10 cellular contexts compared by ENCODE assay signal in genomic region chr2:96413067-96413722, GRCh38.
DNase-seq lines count a peak whose midpoint lies in the region; ATAC-seq and TF ChIP-seq lines count a peak whose summit lies in the region.
"Had no signal": no experiment of that assay in that cellular context is flagged by ENCODE, and none has a peak within 500 bp of the region (broad histone marks: within the 10 kb centered on the region; RNA-seq: fewer than 3 reads in every experiment).

No MANE protein-coding gene starts in this region.

- H3K4me2 ChIP-seq in H9 (ENCODE audit: insufficient read depth, insufficient read length, low read length): no peak overlapping the region

- no peak overlapping the region for H3T11ph ChIP-seq in H9 (ENCODE audit: low read length)

- no peak overlapping the region for H2AFZ ChIP-seq in H9 (ENCODE audit: low read length)

- no peak overlapping the region for H3K9ac ChIP-seq in H9 (ENCODE audit: extremely low read depth, insufficient read length, low read length)

- no peak for TF ChIP-seq POLR2A in gastrocnemius medialis (IDR thresholded peaks at IDR 0.05)

- no peak overlapping the region for H2BK12ac ChIP-seq in H9 (ENCODE audit: insufficient read length, low read depth, low read length)

- H4K20me1 ChIP-seq in H9 (ENCODE audit: control insufficient read depth, insufficient read depth, insufficient read length): no peaks in the 10 kb centered on the region

- H2BK5ac ChIP-seq in H9 (ENCODE audit: insufficient read length, low read length): no peak overlapping the region

- no peak overlapping the region for H3K56ac ChIP-seq in H9 (ENCODE audit: insufficient read length, low read depth, low read length)

- H3K9me3 ChIP-seq in gastrocnemius medialis (no peaks in the 10 kb centered on the region), H9 (ENCODE audit: control insufficient read depth, low read depth, low read length) (no peaks in the 10 kb centered on the region)

- peaks cover 4% of the 10 kb centered on the region for H3K36me3 Mint-ChIP-seq in activated CD4-positive, alpha-beta T cell treated with anti-CD3 and anti-CD28 coated beads, Interleukin-2, amount 10 ng/mL, durations not matched to agents 7 days and 5 days (ENCODE audit: low read depth)
- H3K36me3 Mint-ChIP-seq in H9 (ENCODE audit: insufficient read depth in 1 of 3, low read depth in 3 of 3): peaks cover 0 to 2% (median 0%) of the 10 kb centered on the region in 3 experiments; a peak in 2 of 7 replicates

- ATAC-seq in gastrocnemius medialis (peak; percentile 91 to 96), HG02970 (IDR thresholded peaks at IDR 0.05; ENCODE audit: low FRiP score, unreplicated experiment) (no peak)

- no CpG with 5 or more reads among the region's 7 CpGs for WGBS in H9 (ENCODE audit: extremely low coverage, insufficient read length, low lambda C conversion rate)

- no peak overlapping the region for H3K14ac ChIP-seq in H9 (ENCODE audit: insufficient read depth, low read length)

- peak overlapping the region; percentile 77 to 88 (median 84) for H3K27ac ChIP-seq in gastrocnemius medialis
- no peak overlapping the region for H3K27ac ChIP-seq in H9 (ENCODE audit: insufficient read length, low read depth, low read length)

- H3K79me1 ChIP-seq in H9 (ENCODE audit: insufficient read depth, low read depth, low read length, poor library complexity, severe bottlenecking): no peaks in the 10 kb centered on the region

- no peaks in the 10 kb centered on the region for H3K79me2 ChIP-seq in H9 (ENCODE audit: insufficient read depth, low read length)

- H3K27me3 Mint-ChIP-seq in activated CD4-positive, alpha-beta T cell treated with anti-CD3 and anti-CD28 coated beads, Interleukin-2, amount 10 ng/mL, durations not matched to agents 7 days and 5 days: no peaks in the 10 kb centered on the region
- peaks cover 10% of the 10 kb centered on the region for H3K27me3 Mint-ChIP-seq in H9 (ENCODE audit: low read depth)

- no peak overlapping the region for H4K91ac ChIP-seq in H9 (ENCODE audit: insufficient read length, low read depth, low read length)

- intact Hi-C loops in gastrocnemius medialis (cut with DNase I; ENCODE audit: low total_unique reads): loop anchor here (1.0 kb wide), 1 partner anchor 18 kb away; no protein-coding TSS in a partner anchor

- H2AK5ac ChIP-seq in H9 (ENCODE audit: insufficient read length, low read length): no peak overlapping the region

- peak; percentile 41 for DNase-seq in DMS153 (lab: John Stamatoyannopoulos, UW)
- peak; percentile 45 for DNase-seq in OCI-M1 (lab: John Stamatoyannopoulos, UW)
- peak; percentile 24 for DNase-seq in fibroblast of peridontal ligament (ENCODE audit: extremely low read depth)
- DNase-seq in gastrocnemius medialis: peak; percentile 29 to 76
- no peak for DNase-seq in stimulated activated CD4-positive, alpha-beta T cell treated with anti-CD3 and anti-CD28 coated beads, Interleukin-4, amount 100 ng/mL, for 24 hours
- DNase-seq in activated CD4-positive, alpha-beta T cell treated with anti-CD3 and anti-CD28 coated beads, Interleukin-2, amount 10 ng/mL, durations not matched to agents 7 days and 5 days: no peak
- no peak for DNase-seq in H9
- DNase-seq: activated gamma-delta T cell, H7 had no signal

- H3K4me1 ChIP-seq in gastrocnemius medialis (peaks cover 0 to 7% of the 10 kb centered on the region in 2 donors), H9 (ENCODE audit: insufficient read depth, low read length) (peaks cover 3% of the 10 kb centered on the region; the same call in 1 of the 2 replicates)

- H4K5ac ChIP-seq in H9 (ENCODE audit: insufficient read length, low read depth, low read length): no peak overlapping the region

- H3K18ac ChIP-seq in H9 (ENCODE audit: insufficient read length, low read depth, low read length): no peak overlapping the region

- H3K4me3 ChIP-seq in gastrocnemius medialis: peak overlapping the region; percentile 52 to 69 (median 66)

- H2BK15ac ChIP-seq in H9 (ENCODE audit: low read depth, low read length): no peak overlapping the region

- in situ Hi-C loops in gastrocnemius medialis (cut with MboI; ENCODE audit: low sequenced_read_pairs in 4 of 4): loop anchor here in 1 of 4 donors (5.0 kb wide), 1 partner anchor 94 kb away; the partner anchor contains the start of gene NEURL3

- no peak overlapping the region for H3K4ac ChIP-seq in H9 (ENCODE audit: low read depth, low read length)

- H3K36me3 ChIP-seq in gastrocnemius medialis: no peaks in the 10 kb centered on the region

- peaks cover 12% of the 10 kb centered on the region for H3K4me1 Mint-ChIP-seq in activated CD4-positive, alpha-beta T cell treated with anti-CD3 and anti-CD28 coated beads, Interleukin-2, amount 10 ng/mL, durations not matched to agents 7 days and 5 days
- H3K4me1 Mint-ChIP-seq in H9: peaks cover 19 to 25% of the 10 kb centered on the region in 2 experiments

- H3K9me3 Mint-ChIP-seq in activated CD4-positive, alpha-beta T cell treated with anti-CD3 and anti-CD28 coated beads, Interleukin-2, amount 10 ng/mL, durations not matched to agents 7 days and 5 days: peaks cover 15% of the 10 kb centered on the region
- H3K9me3 Mint-ChIP-seq in H9: peaks cover 3 to 10% of the 10 kb centered on the region in 2 experiments; a peak in 4 of 5 replicates

- no peak overlapping the region for H3K4me3 Mint-ChIP-seq in activated CD4-positive, alpha-beta T cell treated with anti-CD3 and anti-CD28 coated beads, Interleukin-2, amount 10 ng/mL, durations not matched to agents 7 days and 5 days
- no peak overlapping the region for H3K4me3 Mint-ChIP-seq in H9

- no peaks in the 10 kb centered on the region for H3K23me2 ChIP-seq in H9 (ENCODE audit: insufficient read length, low read depth, low read length, poor library complexity, severe bottlenecking)

- no peak overlapping the region for H4K8ac ChIP-seq in H9 (replicated peaks; ENCODE audit: insufficient read length, low read depth, low read length)

- TF ChIP-seq CTCF in gastrocnemius medialis (IDR thresholded peaks at IDR 0.05 in 4 of 5, conservative IDR thresholded peaks at IDR 0.05 in 1 of 5) (no peak), H9 (conservative IDR thresholded peaks at IDR 0.05) (no peak)

- H2BK120ac ChIP-seq in H9 (ENCODE audit: low read depth, low read length, poor library complexity, severe bottlenecking): no peak overlapping the region

- no peak overlapping the region for H3K23ac ChIP-seq in H9 (ENCODE audit: insufficient read length, low read depth, low read length)

- CTCF ChIA-PET in activated CD4-positive, alpha-beta T cell treated with anti-CD3 and anti-CD28 coated beads, Interleukin-2, amount 10 ng/mL, durations not matched to agents 7 days and 5 days (lab: Charles Lee): interaction anchor here (0.6 to 2.4 kb wide), 5 partner anchors 12 to 97 kb away, joined by 3 to 8 read pairs (median 3); no protein-coding TSS in a partner anchor

- H3K27me3 ChIP-seq in gastrocnemius medialis (no peaks in the 10 kb centered on the region), H9 (ENCODE audit: insufficient read depth, low read length) (no peaks in the 10 kb centered on the region)

- H2BK20ac ChIP-seq in H9 (ENCODE audit: low read depth, low read length, poor library complexity, severe bottlenecking): no peak overlapping the region

- H3K27ac Mint-ChIP-seq in activated CD4-positive, alpha-beta T cell treated with anti-CD3 and anti-CD28 coated beads, Interleukin-2, amount 10 ng/mL, durations not matched to agents 7 days and 5 days: no peak overlapping the region
- H3K27ac Mint-ChIP-seq in H9: peak overlapping the region in 1 of 3 experiments; percentile 57; a peak in 1 of 7 replicates

- POLR2A ChIA-PET in activated CD4-positive, alpha-beta T cell treated with anti-CD3 and anti-CD28 coated beads, Interleukin-2, amount 10 ng/mL, durations not matched to agents 7 days and 5 days (lab: Charles Lee): no interaction called here

Comparison
In these comparisons a context has a peak if more than half of its experiments do, and no peak if none do; other contexts are left out.
1. DNase-seq: peak in DMS153 (single experiment), OCI-M1 (single experiment), fibroblast of peridontal ligament (single experiment) and gastrocnemius medialis (2 of 2); none in stimulated activated CD4-positive, alpha-beta T cell treated with anti-CD3 and anti-CD28 coated beads, Interleukin-4, amount 100 ng/mL, for 24 hours (single experiment), activated CD4-positive, alpha-beta T cell treated with anti-CD3 and anti-CD28 coated beads, Interleukin-2, amount 10 ng/mL, durations not matched to agents 7 days and 5 days (single experiment) and H9 (single experiment).